In genomic region chr2:75707901-75708300, GRCh38 we compare ENCODE assay signal across 15 cellular contexts. TPM values are rescaled to one million over a fixed set of nuclear protein-coding genes. Genes with fewer than 3 reads are reported as not detected.
DNase-seq lines count a peak whose midpoint lies in the region; ATAC-seq and TF ChIP-seq lines count a peak whose summit lies in the region.
"Had no signal": no experiment of that assay in that cellular context is flagged by ENCODE, and none has a peak within 500 bp of the region (broad histone marks: within the 10 kb centered on the region; RNA-seq: fewer than 3 reads in every experiment).

No MANE protein-coding gene starts in this region.

- CTCF ChIA-PET in activated naive CD4-positive, alpha-beta T cell treated with anti-CD3 and anti-CD28 coated beads for 36 hours (lab: Charles Lee), result interaction anchor here (0.6 to 0.9 kb wide), 2 partner anchors 10 to 44 kb away, joined by 3 read pairs; no protein-coding TSS in a partner anchor
- CTCF ChIA-PET in OCI-LY7 (lab: Charles Lee; ENCODE audit: unreplicated experiment), result no interaction called here

- no peaks in the 10 kb centered on the region for H3K9me3 ChIP-seq in OCI-LY7 (ENCODE audit: low read length)
- H3K9me3 ChIP-seq in fibroblast of lung (ENCODE audit: control insufficient read depth, insufficient read depth, low read depth, low read length), result no peaks in the 10 kb centered on the region
- H3K9me3 ChIP-seq: thoracic aorta had no signal

- H3K4me3 ChIP-seq in OCI-LY7 (ENCODE audit: low read depth, low read length, poor library complexity, severe bottlenecking), result no peak overlapping the region
- no peak overlapping the region for H3K4me3 ChIP-seq in fibroblast of lung (replicated peaks in 1 of 4; ENCODE audit: control extremely low read depth in 1 of 4, insufficient read depth in 1 of 4, low read depth in 3 of 4, low read length in 4 of 4)
- H3K4me3 ChIP-seq: thoracic aorta had no signal

- H3K36me3 ChIP-seq in OCI-LY7 (ENCODE audit: insufficient read depth, low read length) (peaks cover 31% of the 10 kb centered on the region), fibroblast of lung (ENCODE audit: control insufficient read depth, insufficient read depth, low read length) (no peaks in the 10 kb centered on the region)

- no peak for ATAC-seq in stimulated activated effector memory CD8-positive, alpha-beta T cell treated with anti-CD3 and anti-CD28 coated beads, Interleukin-12 subunit alpha, Interleukin-12 subunit beta, amount 100 ng/mL, for 72 hours
- ATAC-seq: activated CD4-positive, CD25-positive, alpha-beta regulatory T cell treated with anti-CD3 and anti-CD28 coated beads, Interleukin-2, amount 50 U/mL, for 24 hours; SK-N-SH treated with all-trans-retinoic acid at 6 μM for 48 hours had no signal

- intact Hi-C loops in activated naive CD4-positive, alpha-beta T cell treated with anti-CD3 and anti-CD28 coated beads for 36 hours (cut with micrococcal nuclease), result no loop called here
- intact Hi-C loops in OCI-LY7 (cut with micrococcal nuclease; ENCODE audit: unreplicated experiment), result no loop called here

- H3K4me2 ChIP-seq in OCI-LY7 (ENCODE audit: low read length) (peak overlapping the region; percentile 99; the same call in 1 of the 2 replicates), fibroblast of lung (ENCODE audit: extremely low read depth, insufficient read depth, low read length) (peak overlapping the region; percentile 52)

- no peak overlapping the region for H3K9ac ChIP-seq in fibroblast of lung (ENCODE audit: insufficient read depth, low read length)

- H3K9me2 ChIP-seq in OCI-LY7 (ENCODE audit: insufficient read depth, low read length), result no peaks in the 10 kb centered on the region

- no peaks in the 10 kb centered on the region for H3K9me3 Mint-ChIP-seq in activated naive CD4-positive, alpha-beta T cell treated with anti-CD3 and anti-CD28 coated beads for 36 hours
- H3K9me3 Mint-ChIP-seq in stimulated activated effector memory CD8-positive, alpha-beta T cell treated with anti-CD3 and anti-CD28 coated beads, Interleukin-12 subunit alpha, Interleukin-12 subunit beta, amount 100 ng/mL, for 72 hours, result no peaks in the 10 kb centered on the region

- DNase-seq in activated naive CD4-positive, alpha-beta T cell treated with anti-CD3 and anti-CD28 coated beads for 36 hours, result no peak
- DNase-seq in activated naive CD4-positive, alpha-beta T cell treated with Interleukin-2 at 50 U/mL for 16 hours, result no peak
- DNase-seq in OCI-LY7 (ENCODE audit: low spot score), result no peak
- DNase-seq in fibroblast of lung (ENCODE audit: low read depth in 2 of 2), result peak in 1 of 2 donors; percentile 45
- no peak for DNase-seq in stimulated activated effector memory CD8-positive, alpha-beta T cell treated with anti-CD3 and anti-CD28 coated beads, Interleukin-12 subunit alpha, Interleukin-12 subunit beta, amount 100 ng/mL, for 72 hours (ENCODE audit: low spot score in 2 of 2)
- no peak for DNase-seq in NCI-H2029 treated with DMSO at 0.1 percent for 48 hours (lab: John Stamatoyannopoulos, UW)
- DNase-seq in T1000 (lab: John Stamatoyannopoulos, UW), result no peak
- DNase-seq in NCI-H1930 (lab: John Stamatoyannopoulos, UW), result no peak
- DNase-seq: caudate nucleus, islet precursor cell, midbrain, NCI-H1092 had no signal

- POLR2A ChIA-PET in OCI-LY7 (lab: Charles Lee), result interaction anchor here (0.7 kb wide), 1 partner anchor 47 kb away, joined by 3 read pairs; no protein-coding TSS in a partner anchor

- H3K27ac ChIP-seq in OCI-LY7 (ENCODE audit: low read depth, low read length, poor library complexity, severe bottlenecking), result no peak overlapping the region
- H3K27ac ChIP-seq in fibroblast of lung (ENCODE audit: insufficient read depth, low read length), result no peak overlapping the region
- H3K27ac ChIP-seq: thoracic aorta had no signal

- TF ChIP-seq CTCF in OCI-LY7 (conservative IDR thresholded peaks at IDR 0.05; ENCODE audit: low read length) (no peak), fibroblast of lung (conservative IDR thresholded peaks at IDR 0.05 in 1 of 2, IDR thresholded peaks at IDR 0.05 in 1 of 2; ENCODE audit: low read depth in 1 of 2, low read length in 2 of 2) (no peak)

- peaks cover 29% of the 10 kb centered on the region for H3K36me3 Mint-ChIP-seq in activated naive CD4-positive, alpha-beta T cell treated with anti-CD3 and anti-CD28 coated beads for 36 hours (ENCODE audit: low read depth)
- H3K36me3 Mint-ChIP-seq in stimulated activated effector memory CD8-positive, alpha-beta T cell treated with anti-CD3 and anti-CD28 coated beads, Interleukin-12 subunit alpha, Interleukin-12 subunit beta, amount 100 ng/mL, for 72 hours, result peaks cover 36% of the 10 kb centered on the region

- H3K4me3 Mint-ChIP-seq in activated naive CD4-positive, alpha-beta T cell treated with anti-CD3 and anti-CD28 coated beads for 36 hours, result peak overlapping the region; percentile 51
- H3K4me3 Mint-ChIP-seq in stimulated activated effector memory CD8-positive, alpha-beta T cell treated with anti-CD3 and anti-CD28 coated beads, Interleukin-12 subunit alpha, Interleukin-12 subunit beta, amount 100 ng/mL, for 72 hours, result peak overlapping the region; percentile 63

- H3K4me1 ChIP-seq in OCI-LY7 (ENCODE audit: insufficient read depth, low read length, poor library complexity, severe bottlenecking) (peaks cover 21% of the 10 kb centered on the region), fibroblast of lung (ENCODE audit: control insufficient read depth, extremely low read depth, insufficient read depth, low read length) (peaks cover 2% of the 10 kb centered on the region)

- H4K20me1 ChIP-seq in OCI-LY7 (ENCODE audit: insufficient read depth, low read length) (no peaks in the 10 kb centered on the region), fibroblast of lung (ENCODE audit: control insufficient read depth, extremely low read depth, insufficient read depth, low read length) (no peaks in the 10 kb centered on the region)

- H3K27me3 Mint-ChIP-seq in activated naive CD4-positive, alpha-beta T cell treated with anti-CD3 and anti-CD28 coated beads for 36 hours (ENCODE audit: low read depth), result no peaks in the 10 kb centered on the region

- H3K79me2 ChIP-seq in OCI-LY7 (ENCODE audit: insufficient read depth, low read depth, low read length), result peaks cover 34% of the 10 kb centered on the region; the same call in 1 of the 2 replicates
- H3K79me2 ChIP-seq in fibroblast of lung (ENCODE audit: control insufficient read depth, insufficient read depth, low read length), result peaks cover 9% of the 10 kb centered on the region

- H3K27ac Mint-ChIP-seq in activated naive CD4-positive, alpha-beta T cell treated with anti-CD3 and anti-CD28 coated beads for 36 hours, result no peak overlapping the region
- H3K27ac Mint-ChIP-seq in stimulated activated effector memory CD8-positive, alpha-beta T cell treated with anti-CD3 and anti-CD28 coated beads, Interleukin-12 subunit alpha, Interleukin-12 subunit beta, amount 100 ng/mL, for 72 hours, result peak overlapping the region; percentile 63

- no peak overlapping the region for H2AFZ ChIP-seq in OCI-LY7 (ENCODE audit: low read length)
- no peak overlapping the region for H2AFZ ChIP-seq in fibroblast of lung (ENCODE audit: low read length)

- no peaks in the 10 kb centered on the region for H3K27me3 ChIP-seq in fibroblast of lung (ENCODE audit: control insufficient read depth, insufficient read depth, low read length)

- BruUV-seq in OCI-LY7 (replicated peaks; lab: Mats Ljungman, UMichigan), result no TSS peak

- H3K4me1 Mint-ChIP-seq in activated naive CD4-positive, alpha-beta T cell treated with anti-CD3 and anti-CD28 coated beads for 36 hours (ENCODE audit: low read depth), result peaks cover 29% of the 10 kb centered on the region
- peaks cover 7% of the 10 kb centered on the region for H3K4me1 Mint-ChIP-seq in stimulated activated effector memory CD8-positive, alpha-beta T cell treated with anti-CD3 and anti-CD28 coated beads, Interleukin-12 subunit alpha, Interleukin-12 subunit beta, amount 100 ng/mL, for 72 hours

RNA-seq across cellular contexts. Expression of gene GCFC2, which starts 2.8 kb away (rescaled TPM):
- 10 to 100 TPM; 30.5 to 36.4 TPM for total RNA-seq in activated naive CD4-positive, alpha-beta T cell treated with anti-CD3 and anti-CD28 coated beads for 36 hours
- total RNA-seq in OCI-LY7 (2014; rRNA removed; shearing (Covaris generic)), result 21.8 and 29.0 TPM in 2 replicates
- 17.3 and 19.3 TPM in 2 replicates for total RNA-seq in OCI-LY7 (2022)
- total RNA-seq in fibroblast of lung, result 6.8 and 7.7 TPM in 2 replicates
- 11.3 and 11.6 TPM in 2 replicates for polyA plus RNA-seq in fibroblast of lung
- polyA plus RNA-seq in fibroblast of lung (2012), result 10.2 and 10.7 TPM in 2 replicates
- polyA minus RNA-seq in fibroblast of lung (ENCODE audit: low replicate concordance), result 0.31 and 2.5 TPM in 2 replicates
